In genomic region chr1:168138134-168138533, GRCh38 we compare ENCODE assay signal across 11 cellular contexts. TPM values are rescaled to one million over a fixed set of nuclear protein-coding genes. Genes with fewer than 3 reads are reported as not detected.
A peak's percentile ranks its signal among the peaks of the same experiment; 100 is the strongest.
DNase-seq lines count a peak whose midpoint lies in the region; TF ChIP-seq lines count a peak whose summit lies in the region.
"Had no signal": no experiment of that assay in that cellular context is flagged by ENCODE, and none has a peak within 500 bp of the region (broad histone marks: within the 10 kb centered on the region; RNA-seq: fewer than 3 reads in every experiment).

No MANE protein-coding gene starts in this region.

- DNase-seq in Caco-2 = no peak
- DNase-seq in M059J (ENCODE audit: low read depth) = peak; percentile 49
- no peak for DNase-seq in epithelial cell of prostate (ENCODE audit: low read depth, low spot score)
- no peak for DNase-seq in osteocyte (ENCODE audit: extremely low spot score, unreplicated experiment)
- no peak for DNase-seq in SK-N-DZ (ENCODE audit: low spot score)
- no peak for DNase-seq in stimulated activated CD4-positive, alpha-beta T cell treated with anti-CD3 and anti-CD28 coated beads, Interleukin-4, amount 100 ng/mL, for 24 hours
- no peak for DNase-seq in NCI-H1417 treated with DMSO at 0.1 percent for 48 hours (lab: John Stamatoyannopoulos, UW)
- DNase-seq: activated B cell treated with CpG ODN at 0.5 μM for 24 hours; activated naive CD4-positive, alpha-beta T cell treated with anti-CD3 and anti-CD28 coated beads, Interleukin-2, amount 50 U/mL, for 16 hours; DMS53; dorsolateral prefrontal cortex had no signal

- H3K9me3 Mint-ChIP-seq in Caco-2 (ENCODE audit: unreplicated experiment) (no peaks in the 10 kb centered on the region), osteocyte (ENCODE audit: unreplicated experiment) (no peaks in the 10 kb centered on the region)
- H3K9me3 Mint-ChIP-seq: activated B cell treated with CpG ODN at 0.5 μM for 24 hours had no signal

- no peaks in the 10 kb centered on the region for H3K9me3 ChIP-seq in Caco-2

- H3K36me3 ChIP-seq in Caco-2 (ENCODE audit: control insufficient read depth, insufficient read depth, low read length) = no peaks in the 10 kb centered on the region; the same call in 1 of the 2 replicates

- CTCF ChIA-PET in Caco-2 (lab: Charles Lee) = interaction anchor here (0.5 kb wide), 1 partner anchor 34 kb away, joined by 3 read pairs; no protein-coding TSS in a partner anchor

- H3K4me3 ChIP-seq in Caco-2 (ENCODE audit: low read depth, low read length) = no peak overlapping the region

- H3K4me1 Mint-ChIP-seq in Caco-2 (ENCODE audit: low read depth, unreplicated experiment) (peaks cover 28% of the 10 kb centered on the region), osteocyte (ENCODE audit: unreplicated experiment) (peaks cover 41% of the 10 kb centered on the region)

- POLR2A ChIA-PET in Caco-2 (lab: Charles Lee) = no interaction called here

- no peaks in the 10 kb centered on the region for H3K27me3 Mint-ChIP-seq in Caco-2 (ENCODE audit: insufficient read depth, unreplicated experiment)
- H3K27me3 Mint-ChIP-seq in osteocyte (ENCODE audit: unreplicated experiment) = no peaks in the 10 kb centered on the region

- H3K27ac ChIP-seq in epithelial cell of prostate = peak overlapping the region; percentile 60

- intact Hi-C loops in Caco-2 (cut with micrococcal nuclease; ENCODE audit: unreplicated experiment) = no loop called here

- peaks cover 12% of the 10 kb centered on the region for H3K36me3 Mint-ChIP-seq in Caco-2 (ENCODE audit: insufficient read depth, unreplicated experiment)
- no peaks in the 10 kb centered on the region for H3K36me3 Mint-ChIP-seq in osteocyte (ENCODE audit: unreplicated experiment)

- H3K27ac Mint-ChIP-seq in Caco-2 (ENCODE audit: unreplicated experiment) (no peak overlapping the region), osteocyte (ENCODE audit: unreplicated experiment) (peak overlapping the region; percentile 96)
- H3K27ac Mint-ChIP-seq: activated B cell treated with CpG ODN at 0.5 μM for 24 hours had no signal

- peaks cover 39% of the 10 kb centered on the region for H3K4me1 ChIP-seq in Caco-2

- TF ChIP-seq CTCF in Caco-2 (IDR thresholded peaks at IDR 0.05; ENCODE audit: insufficient read depth in 1 of 2, low read depth in 1 of 2, low read length in 1 of 2, severe bottlenecking in 1 of 2, unreplicated experiment in 1 of 2) (no peak), osteocyte (IDR thresholded peaks at IDR 0.05) (no peak)

- H3K27me3 ChIP-seq in Caco-2 (replicated peaks; ENCODE audit: control insufficient read depth, insufficient read depth, low read length) = no peaks in the 10 kb centered on the region

- BruUV-seq in Caco-2 (replicated peaks; lab: Mats Ljungman, UMichigan) = no TSS peak

- H3K4me3 Mint-ChIP-seq in Caco-2 (ENCODE audit: unreplicated experiment) (peak overlapping the region; percentile 91), osteocyte (ENCODE audit: unreplicated experiment) (peak overlapping the region; percentile 95)

RNA-seq across cellular contexts. Expression of gene GPR161, which starts 1.4 kb away (rescaled TPM):
- total RNA-seq in Caco-2 (2022) (38.2 and 42.7 TPM in 2 replicates), osteocyte (36.8 and 38.5 TPM in 2 replicates)
- total RNA-seq in M059J (2014; rRNA removed; shearing (Covaris generic)) = 9.2 and 15.2 TPM in 2 replicates
- 15.4 and 19.7 TPM in 2 replicates for polyA plus RNA-seq in SK-N-DZ (2014; cell fraction: cytosol; rRNA removed)
- polyA plus RNA-seq in SK-N-DZ (2014; cell fraction: nucleus; rRNA removed) = 9.4 and 10.5 TPM in 2 replicates

RNA-seq across cellular contexts. Expression of gene TIPRL, which starts 40.6 kb away (rescaled TPM):
- total RNA-seq in Caco-2 (2022) (35.7 and 38.1 TPM in 2 replicates), osteocyte (41.6 and 41.8 TPM in 2 replicates)
- 41.7 and 65.9 TPM in 2 replicates for total RNA-seq in M059J (2014; rRNA removed; shearing (Covaris generic))
- 39.1 and 46.5 TPM in 2 replicates for polyA plus RNA-seq in SK-N-DZ (2014; cell fraction: cytosol; rRNA removed)
- polyA plus RNA-seq in SK-N-DZ (2014; cell fraction: nucleus; rRNA removed) = 23.3 and 26.7 TPM in 2 replicates
